Comparison of ENCODE assay signal across 8 cellular contexts in genomic region chr1:206686486-206687249, GRCh38. TPM values are rescaled to one million over a fixed set of nuclear protein-coding genes. Genes with fewer than 3 reads are reported as not detected.
DNase-seq lines count a peak whose midpoint lies in the region; ATAC-seq and TF ChIP-seq lines count a peak whose summit lies in the region.

No MANE protein-coding gene starts in this region.

- peaks cover 12% of the 10 kb centered on the region for H3K27me3 Mint-ChIP-seq in HFFc6 (ENCODE audit: insufficient read depth)
- peaks cover 4% of the 10 kb centered on the region for H3K27me3 Mint-ChIP-seq in activated CD4-positive, alpha-beta memory T cell treated with anti-CD3 and anti-CD28 coated beads, Interleukin-2, amount 10 ng/mL, durations not matched to agents 7 days and 5 days

- no peak for TF ChIP-seq CTCF in HFFc6 (IDR thresholded peaks at IDR 0.05)

- no peaks in the 10 kb centered on the region for H3K9me3 Mint-ChIP-seq in HFFc6
- H3K9me3 Mint-ChIP-seq in activated CD4-positive, alpha-beta memory T cell treated with anti-CD3 and anti-CD28 coated beads, Interleukin-2, amount 10 ng/mL, durations not matched to agents 7 days and 5 days: no peaks in the 10 kb centered on the region

- H3K36me3 Mint-ChIP-seq in HFFc6 (ENCODE audit: low read depth): no peaks in the 10 kb centered on the region; the same call in 1 of the 2 replicates
- peaks cover 8% of the 10 kb centered on the region for H3K36me3 Mint-ChIP-seq in activated CD4-positive, alpha-beta memory T cell treated with anti-CD3 and anti-CD28 coated beads, Interleukin-2, amount 10 ng/mL, durations not matched to agents 7 days and 5 days (ENCODE audit: low read depth)

- H3K27ac Mint-ChIP-seq in HFFc6: peak overlapping the region; percentile 98
- H3K27ac Mint-ChIP-seq in activated CD4-positive, alpha-beta memory T cell treated with anti-CD3 and anti-CD28 coated beads, Interleukin-2, amount 10 ng/mL, durations not matched to agents 7 days and 5 days: peak overlapping the region; percentile 98

- H3K4me3 Mint-ChIP-seq in HFFc6: peak overlapping the region; percentile 100
- peak overlapping the region; percentile 100 for H3K4me3 Mint-ChIP-seq in activated CD4-positive, alpha-beta memory T cell treated with anti-CD3 and anti-CD28 coated beads, Interleukin-2, amount 10 ng/mL, durations not matched to agents 7 days and 5 days

- H3K9me3 ChIP-seq in iPS-18a (ENCODE audit: control insufficient read depth, low read depth, low read length) (no peaks in the 10 kb centered on the region), stomach smooth muscle (ENCODE audit: control insufficient read depth in 2 of 2, low read length in 2 of 2) (no peaks in the 10 kb centered on the region)

- POLR2A ChIA-PET in activated CD4-positive, alpha-beta memory T cell treated with anti-CD3 and anti-CD28 coated beads, Interleukin-2, amount 10 ng/mL, durations not matched to agents 7 days and 5 days (lab: Charles Lee): interaction anchor here (0.7 to 2.9 kb wide), 11 partner anchors 10 to 290 kb away, joined by 3 to 11 read pairs (median 4); partner anchors contain the start of genes EIF2D and FCMR

- H3K4me1 Mint-ChIP-seq in HFFc6 (ENCODE audit: low read depth): peaks cover 59% of the 10 kb centered on the region
- peaks cover 42% of the 10 kb centered on the region for H3K4me1 Mint-ChIP-seq in activated CD4-positive, alpha-beta memory T cell treated with anti-CD3 and anti-CD28 coated beads, Interleukin-2, amount 10 ng/mL, durations not matched to agents 7 days and 5 days

- ATAC-seq in HG03457 (IDR thresholded peaks at IDR 0.05; ENCODE audit: unreplicated experiment): no peak

- H3K27me3 ChIP-seq in iPS-18a (ENCODE audit: control insufficient read depth, insufficient read depth, low read length) (peaks cover 48% of the 10 kb centered on the region), stomach smooth muscle (ENCODE audit: control insufficient read depth in 1 of 2, insufficient read depth in 2 of 2, low read length in 2 of 2) (no peaks in the 10 kb centered on the region)

- DNase-seq in GF-D8 (lab: John Stamatoyannopoulos, UW) (peak; percentile 11), HFFc6 (no peak), NCI-H128 (lab: John Stamatoyannopoulos, UW; ENCODE audit: unreplicated experiment) (no peak), GM03348 (ENCODE audit: low spot score) (no peak)
- DNase-seq in activated CD4-positive, alpha-beta memory T cell treated with anti-CD3 and anti-CD28 coated beads, Interleukin-2, amount 10 ng/mL, durations not matched to agents 7 days and 5 days: peak; percentile 44

- peak overlapping the region; percentile 87 for H3K4me3 ChIP-seq in iPS-18a (ENCODE audit: low read length)
- peak overlapping the region; percentile 86 to 92 for H3K4me3 ChIP-seq in stomach smooth muscle (ENCODE audit: low read length in 2 of 2)

- H3K27ac ChIP-seq in iPS-18a (ENCODE audit: low read length) (no peak overlapping the region), stomach smooth muscle (ENCODE audit: low read length) (peak overlapping the region; percentile 96)

- H3K36me3 ChIP-seq in iPS-18a (ENCODE audit: control insufficient read depth, low read depth, low read length) (no peaks in the 10 kb centered on the region), stomach smooth muscle (ENCODE audit: control insufficient read depth in 2 of 2, insufficient read depth in 2 of 2, low read length in 2 of 2) (no peaks in the 10 kb centered on the region)

- H3K9ac ChIP-seq in iPS-18a (ENCODE audit: low read length) (peak overlapping the region; percentile 81), stomach smooth muscle (ENCODE audit: low read length in 2 of 2) (peak overlapping the region; percentile 92 to 97)

- H3K4me1 ChIP-seq in iPS-18a (ENCODE audit: control insufficient read depth, low read depth, low read length) (peaks cover 40% of the 10 kb centered on the region), stomach smooth muscle (ENCODE audit: control insufficient read depth, insufficient read depth, low read length) (peaks cover 56% of the 10 kb centered on the region)

- CTCF ChIA-PET in activated CD4-positive, alpha-beta memory T cell treated with anti-CD3 and anti-CD28 coated beads, Interleukin-2, amount 10 ng/mL, durations not matched to agents 7 days and 5 days (lab: Charles Lee): interaction anchor here (0.9 to 2.6 kb wide), 4 partner anchors 23 to 74 kb away, joined by 3 to 9 read pairs (median 4); no protein-coding TSS in a partner anchor

RNA-seq across cellular contexts. Expression of gene MAPKAPK2, which starts 2.0 kb away (rescaled TPM):
- 10 to 100 TPM; 80.0 to 89.1 (median 86.0) TPM for total RNA-seq in HFFc6 (2021; fragmentation: NEBNext Ultra II Directional; extraction: Animal tissue kit (Norgen Biotek cat#: 25700))
- total RNA-seq in activated CD4-positive, alpha-beta memory T cell treated with anti-CD3 and anti-CD28 coated beads, Interleukin-2, amount 10 ng/mL, durations not matched to agents 7 days and 5 days: 10 to 100 TPM; 89.1 to 95.2 TPM

RNA-seq across cellular contexts. Expression of gene DYRK3, which starts 51.3 kb away (rescaled TPM):
- total RNA-seq in HFFc6 (2021; fragmentation: NEBNext Ultra II Directional; extraction: Animal tissue kit (Norgen Biotek cat#: 25700)): 10 to 100 TPM; 24.2 to 27.4 (median 26.9) TPM
- total RNA-seq in activated CD4-positive, alpha-beta memory T cell treated with anti-CD3 and anti-CD28 coated beads, Interleukin-2, amount 10 ng/mL, durations not matched to agents 7 days and 5 days: 1 to 10 TPM; 8.8 to 9.2 TPM

Comparison
In these comparisons a context has a peak if more than half of its experiments do, and no peak if none do; other contexts are left out.
1. DNase-seq: peak in GF-D8 (single experiment) and activated CD4-positive, alpha-beta memory T cell treated with anti-CD3 and anti-CD28 coated beads, Interleukin-2, amount 10 ng/mL, durations not matched to agents 7 days and 5 days (single experiment); none in HFFc6 (single experiment), NCI-H128 (single experiment) and GM03348 (single experiment).